Comparison of ENCODE assay signal across 1 cellular context in the genomic region with DNA sequence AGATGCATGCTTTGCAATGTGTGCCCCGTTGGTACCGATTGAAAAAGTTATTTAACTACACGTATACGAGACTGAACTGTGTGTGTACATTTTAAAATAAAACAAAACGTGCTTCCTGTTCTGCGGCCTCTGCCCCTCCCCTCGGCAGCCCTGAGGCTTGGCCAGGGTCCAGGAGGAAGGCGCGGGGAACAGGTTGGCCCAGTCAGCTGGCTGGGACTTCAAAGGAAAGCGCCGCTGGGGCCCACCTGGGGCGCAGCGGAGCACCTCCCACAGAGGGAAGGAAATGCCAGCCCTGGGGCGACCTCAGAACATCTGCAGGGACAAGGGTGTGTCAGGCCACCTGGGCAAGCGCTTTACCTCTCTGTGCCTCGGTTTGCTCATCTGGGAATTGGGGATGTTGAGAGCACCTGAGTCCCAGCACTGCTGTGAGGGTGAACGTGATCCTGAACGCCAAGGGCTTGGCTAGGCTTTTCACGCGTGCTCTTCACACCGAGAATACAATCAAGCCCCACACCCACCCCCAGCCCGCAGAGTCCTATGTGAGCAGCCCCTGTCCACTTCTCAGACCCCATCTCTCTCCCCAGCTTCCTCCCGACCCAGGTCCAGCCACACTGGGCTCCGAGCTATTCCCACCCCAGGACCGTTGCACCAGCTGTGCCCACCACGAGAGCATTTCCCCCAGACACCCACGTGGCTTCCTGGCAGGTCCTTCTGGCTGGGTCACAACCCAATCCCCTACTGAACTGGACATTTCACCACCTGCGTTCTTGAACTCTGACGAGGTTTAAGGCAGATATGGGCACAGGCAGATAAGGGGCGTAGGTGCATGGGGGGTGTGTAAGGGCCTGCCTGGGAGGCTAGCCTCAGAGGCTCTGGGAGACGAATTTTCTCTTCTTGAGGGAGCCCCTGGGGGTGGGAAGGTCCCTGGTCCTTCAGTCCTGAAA.
TF ChIP-seq lines count a peak whose summit lies in the region.

No MANE protein-coding gene starts in this region.

TF ChIP-seq in HepG2, 621 proteins besides CTCF, POLR2A, EP300 and RAD21 (continued from another document and continues in another):
- TF ChIP-seq, protein P1, sequence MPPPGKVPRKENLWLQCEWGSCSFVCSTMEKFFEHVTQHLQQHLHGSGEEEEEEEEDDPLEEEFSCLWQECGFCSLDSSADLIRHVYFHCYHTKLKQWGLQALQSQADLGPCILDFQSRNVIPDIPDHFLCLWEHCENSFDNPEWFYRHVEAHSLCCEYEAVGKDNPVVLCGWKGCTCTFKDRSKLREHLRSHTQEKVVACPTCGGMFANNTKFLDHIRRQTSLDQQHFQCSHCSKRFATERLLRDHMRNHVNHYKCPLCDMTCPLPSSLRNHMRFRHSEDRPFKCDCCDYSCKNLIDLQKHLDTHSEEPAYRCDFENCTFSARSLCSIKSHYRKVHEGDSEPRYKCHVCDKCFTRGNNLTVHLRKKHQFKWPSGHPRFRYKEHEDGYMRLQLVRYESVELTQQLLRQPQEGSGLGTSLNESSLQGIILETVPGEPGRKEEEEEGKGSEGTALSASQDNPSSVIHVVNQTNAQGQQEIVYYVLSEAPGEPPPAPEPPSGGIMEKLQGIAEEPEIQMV (CRISPR knock-in tag; IDR thresholded peaks at IDR 0.05; ENCODE audit: low read depth): no peak
- TF ChIP-seq SPEN (CRISPR knock-in tag; IDR thresholded peaks at IDR 0.05; ENCODE audit: low read depth) (0 out of 2 replicates have a peak, but pooled peaks have one; percentile 22), SAP130 (CRISPR knock-in tag; IDR thresholded peaks at IDR 0.05; ENCODE audit: low read depth) (peak; percentile 80), CENPX (CRISPR knock-in tag; IDR thresholded peaks at IDR 0.05) (no peak), ZNF768 (CRISPR knock-in tag; IDR thresholded peaks at IDR 0.05) (peak; percentile 66; the same call in 1 of the 2 replicates), RARA (CRISPR knock-in tag; IDR thresholded peaks at IDR 0.05) (peak; percentile 86), ZNF878 (CRISPR knock-in tag; IDR thresholded peaks at IDR 0.05) (peak; percentile 52; the same call in 1 of the 2 replicates), ZNF83 (CRISPR knock-in tag; IDR thresholded peaks at IDR 0.05; ENCODE audit: borderline replicate concordance) (no peak), ELF3 (CRISPR knock-in tag; IDR thresholded peaks at IDR 0.05) (peak; percentile 89), HIVEP1 (CRISPR knock-in tag; IDR thresholded peaks at IDR 0.05) (peak; percentile 73; the same call in 1 of the 2 replicates), ZBTB38 (CRISPR knock-in tag; IDR thresholded peaks at IDR 0.05) (no peak), KDM1A (CRISPR knock-in tag; IDR thresholded peaks at IDR 0.05) (peak; percentile 97), MTA1 (CRISPR knock-in tag; IDR thresholded peaks at IDR 0.05; ENCODE audit: borderline replicate concordance) (peak; percentile 38; the same call in 1 of the 2 replicates), SP5 (CRISPR knock-in tag; IDR thresholded peaks at IDR 0.05; ENCODE audit: borderline replicate concordance, low read depth) (peak; percentile 97), YEATS4 (CRISPR knock-in tag; IDR thresholded peaks at IDR 0.05; ENCODE audit: borderline replicate concordance) (peak; percentile 41; the same call in 1 of the 2 replicates), ZNF674 (CRISPR knock-in tag; IDR thresholded peaks at IDR 0.05; ENCODE audit: low read depth) (no peak), ZNF7 (CRISPR knock-in tag; IDR thresholded peaks at IDR 0.05) (no peak), CREM (IDR thresholded peaks at IDR 0.05) (peak; percentile 54; the same call in 1 of the 2 replicates), CREM (CRISPR knock-in tag; IDR thresholded peaks at IDR 0.05) (no peak), HNF4A (CRISPR knock-in tag; IDR thresholded peaks at IDR 0.05) (peak; percentile 51), ASH2L (IDR thresholded peaks at IDR 0.05; ENCODE audit: insufficient read length, low read depth, low read length) (peak; percentile 18), PHF21A (CRISPR knock-in tag; IDR thresholded peaks at IDR 0.05) (peak; percentile 91), MED1 (CRISPR knock-in tag; IDR thresholded peaks at IDR 0.05) (peak; percentile 62), ZNF746 (CRISPR knock-in tag; IDR thresholded peaks at IDR 0.05) (peak; percentile 37; the same call in 1 of the 2 replicates), ZNF10 (CRISPR knock-in tag; IDR thresholded peaks at IDR 0.05; ENCODE audit: borderline replicate concordance, low read depth) (no peak), GABPA (IDR thresholded peaks at IDR 0.05; ENCODE audit: low read depth, low read length) (no peak), GABPA (CRISPR knock-in tag; IDR thresholded peaks at IDR 0.05; ENCODE audit: low read depth) (peak; percentile 55; the same call in 1 of the 2 replicates), ZNF772 (CRISPR knock-in tag; IDR thresholded peaks at IDR 0.05) (peak; percentile 62; the same call in 1 of the 2 replicates), NFIB (CRISPR knock-in tag; IDR thresholded peaks at IDR 0.05; ENCODE audit: borderline replicate concordance) (0 out of 2 replicates have a peak, but pooled peaks have one; percentile 71), TRIM24 (CRISPR knock-in tag; IDR thresholded peaks at IDR 0.05) (0 out of 2 replicates have a peak, but pooled peaks have one; percentile 55), SOX6 (IDR thresholded peaks at IDR 0.05) (no peak), SOX6 (CRISPR knock-in tag; IDR thresholded peaks at IDR 0.05) (peak; percentile 90)
- TF ChIP-seq, protein P2, sequence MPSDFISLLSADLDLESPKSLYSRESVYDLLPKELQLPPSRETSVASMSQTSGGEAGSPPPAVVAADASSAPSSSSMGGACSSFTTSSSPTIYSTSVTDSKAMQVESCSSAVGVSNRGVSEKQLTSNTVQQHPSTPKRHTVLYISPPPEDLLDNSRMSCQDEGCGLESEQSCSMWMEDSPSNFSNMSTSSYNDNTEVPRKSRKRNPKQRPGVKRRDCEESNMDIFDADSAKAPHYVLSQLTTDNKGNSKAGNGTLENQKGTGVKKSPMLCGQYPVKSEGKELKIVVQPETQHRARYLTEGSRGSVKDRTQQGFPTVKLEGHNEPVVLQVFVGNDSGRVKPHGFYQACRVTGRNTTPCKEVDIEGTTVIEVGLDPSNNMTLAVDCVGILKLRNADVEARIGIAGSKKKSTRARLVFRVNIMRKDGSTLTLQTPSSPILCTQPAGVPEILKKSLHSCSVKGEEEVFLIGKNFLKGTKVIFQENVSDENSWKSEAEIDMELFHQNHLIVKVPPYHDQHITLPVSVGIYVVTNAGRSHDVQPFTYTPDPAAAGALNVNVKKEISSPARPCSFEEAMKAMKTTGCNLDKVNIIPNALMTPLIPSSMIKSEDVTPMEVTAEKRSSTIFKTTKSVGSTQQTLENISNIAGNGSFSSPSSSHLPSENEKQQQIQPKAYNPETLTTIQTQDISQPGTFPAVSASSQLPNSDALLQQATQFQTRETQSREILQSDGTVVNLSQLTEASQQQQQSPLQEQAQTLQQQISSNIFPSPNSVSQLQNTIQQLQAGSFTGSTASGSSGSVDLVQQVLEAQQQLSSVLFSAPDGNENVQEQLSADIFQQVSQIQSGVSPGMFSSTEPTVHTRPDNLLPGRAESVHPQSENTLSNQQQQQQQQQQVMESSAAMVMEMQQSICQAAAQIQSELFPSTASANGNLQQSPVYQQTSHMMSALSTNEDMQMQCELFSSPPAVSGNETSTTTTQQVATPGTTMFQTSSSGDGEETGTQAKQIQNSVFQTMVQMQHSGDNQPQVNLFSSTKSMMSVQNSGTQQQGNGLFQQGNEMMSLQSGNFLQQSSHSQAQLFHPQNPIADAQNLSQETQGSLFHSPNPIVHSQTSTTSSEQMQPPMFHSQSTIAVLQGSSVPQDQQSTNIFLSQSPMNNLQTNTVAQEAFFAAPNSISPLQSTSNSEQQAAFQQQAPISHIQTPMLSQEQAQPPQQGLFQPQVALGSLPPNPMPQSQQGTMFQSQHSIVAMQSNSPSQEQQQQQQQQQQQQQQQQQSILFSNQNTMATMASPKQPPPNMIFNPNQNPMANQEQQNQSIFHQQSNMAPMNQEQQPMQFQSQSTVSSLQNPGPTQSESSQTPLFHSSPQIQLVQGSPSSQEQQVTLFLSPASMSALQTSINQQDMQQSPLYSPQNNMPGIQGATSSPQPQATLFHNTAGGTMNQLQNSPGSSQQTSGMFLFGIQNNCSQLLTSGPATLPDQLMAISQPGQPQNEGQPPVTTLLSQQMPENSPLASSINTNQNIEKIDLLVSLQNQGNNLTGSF (CRISPR knock-in tag; IDR thresholded peaks at IDR 0.05): no peak
- TF ChIP-seq, protein P3, sequence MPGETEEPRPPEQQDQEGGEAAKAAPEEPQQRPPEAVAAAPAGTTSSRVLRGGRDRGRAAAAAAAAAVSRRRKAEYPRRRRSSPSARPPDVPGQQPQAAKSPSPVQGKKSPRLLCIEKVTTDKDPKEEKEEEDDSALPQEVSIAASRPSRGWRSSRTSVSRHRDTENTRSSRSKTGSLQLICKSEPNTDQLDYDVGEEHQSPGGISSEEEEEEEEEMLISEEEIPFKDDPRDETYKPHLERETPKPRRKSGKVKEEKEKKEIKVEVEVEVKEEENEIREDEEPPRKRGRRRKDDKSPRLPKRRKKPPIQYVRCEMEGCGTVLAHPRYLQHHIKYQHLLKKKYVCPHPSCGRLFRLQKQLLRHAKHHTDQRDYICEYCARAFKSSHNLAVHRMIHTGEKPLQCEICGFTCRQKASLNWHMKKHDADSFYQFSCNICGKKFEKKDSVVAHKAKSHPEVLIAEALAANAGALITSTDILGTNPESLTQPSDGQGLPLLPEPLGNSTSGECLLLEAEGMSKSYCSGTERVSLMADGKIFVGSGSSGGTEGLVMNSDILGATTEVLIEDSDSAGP (CRISPR knock-in tag; IDR thresholded peaks at IDR 0.05; ENCODE audit: borderline replicate concordance): peak; percentile 70; the same call in 1 of the 2 replicates
- TF ChIP-seq, protein P4, sequence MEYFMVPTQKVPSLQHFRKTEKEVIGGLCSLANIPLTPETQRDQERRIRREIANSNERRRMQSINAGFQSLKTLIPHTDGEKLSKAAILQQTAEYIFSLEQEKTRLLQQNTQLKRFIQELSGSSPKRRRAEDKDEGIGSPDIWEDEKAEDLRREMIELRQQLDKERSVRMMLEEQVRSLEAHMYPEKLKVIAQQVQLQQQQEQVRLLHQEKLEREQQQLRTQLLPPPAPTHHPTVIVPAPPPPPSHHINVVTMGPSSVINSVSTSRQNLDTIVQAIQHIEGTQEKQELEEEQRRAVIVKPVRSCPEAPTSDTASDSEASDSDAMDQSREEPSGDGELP (IDR thresholded peaks at IDR 0.05; ENCODE audit: borderline replicate concordance, low read depth): peak; percentile 99
- TF ChIP-seq, protein P5, sequence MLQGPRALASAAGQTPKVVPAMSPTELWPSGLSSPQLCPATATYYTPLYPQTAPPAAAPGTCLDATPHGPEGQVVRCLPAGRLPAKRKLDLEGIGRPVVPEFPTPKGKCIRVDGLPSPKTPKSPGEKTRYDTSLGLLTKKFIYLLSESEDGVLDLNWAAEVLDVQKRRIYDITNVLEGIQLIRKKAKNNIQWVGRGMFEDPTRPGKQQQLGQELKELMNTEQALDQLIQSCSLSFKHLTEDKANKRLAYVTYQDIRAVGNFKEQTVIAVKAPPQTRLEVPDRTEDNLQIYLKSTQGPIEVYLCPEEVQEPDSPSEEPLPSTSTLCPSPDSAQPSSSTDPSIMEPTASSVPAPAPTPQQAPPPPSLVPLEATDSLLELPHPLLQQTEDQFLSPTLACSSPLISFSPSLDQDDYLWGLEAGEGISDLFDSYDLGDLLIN (CRISPR knock-in tag; IDR thresholded peaks at IDR 0.05; ENCODE audit: borderline replicate concordance): no peak; the same call in 1 of the 2 replicates
- TF ChIP-seq, protein P6, sequence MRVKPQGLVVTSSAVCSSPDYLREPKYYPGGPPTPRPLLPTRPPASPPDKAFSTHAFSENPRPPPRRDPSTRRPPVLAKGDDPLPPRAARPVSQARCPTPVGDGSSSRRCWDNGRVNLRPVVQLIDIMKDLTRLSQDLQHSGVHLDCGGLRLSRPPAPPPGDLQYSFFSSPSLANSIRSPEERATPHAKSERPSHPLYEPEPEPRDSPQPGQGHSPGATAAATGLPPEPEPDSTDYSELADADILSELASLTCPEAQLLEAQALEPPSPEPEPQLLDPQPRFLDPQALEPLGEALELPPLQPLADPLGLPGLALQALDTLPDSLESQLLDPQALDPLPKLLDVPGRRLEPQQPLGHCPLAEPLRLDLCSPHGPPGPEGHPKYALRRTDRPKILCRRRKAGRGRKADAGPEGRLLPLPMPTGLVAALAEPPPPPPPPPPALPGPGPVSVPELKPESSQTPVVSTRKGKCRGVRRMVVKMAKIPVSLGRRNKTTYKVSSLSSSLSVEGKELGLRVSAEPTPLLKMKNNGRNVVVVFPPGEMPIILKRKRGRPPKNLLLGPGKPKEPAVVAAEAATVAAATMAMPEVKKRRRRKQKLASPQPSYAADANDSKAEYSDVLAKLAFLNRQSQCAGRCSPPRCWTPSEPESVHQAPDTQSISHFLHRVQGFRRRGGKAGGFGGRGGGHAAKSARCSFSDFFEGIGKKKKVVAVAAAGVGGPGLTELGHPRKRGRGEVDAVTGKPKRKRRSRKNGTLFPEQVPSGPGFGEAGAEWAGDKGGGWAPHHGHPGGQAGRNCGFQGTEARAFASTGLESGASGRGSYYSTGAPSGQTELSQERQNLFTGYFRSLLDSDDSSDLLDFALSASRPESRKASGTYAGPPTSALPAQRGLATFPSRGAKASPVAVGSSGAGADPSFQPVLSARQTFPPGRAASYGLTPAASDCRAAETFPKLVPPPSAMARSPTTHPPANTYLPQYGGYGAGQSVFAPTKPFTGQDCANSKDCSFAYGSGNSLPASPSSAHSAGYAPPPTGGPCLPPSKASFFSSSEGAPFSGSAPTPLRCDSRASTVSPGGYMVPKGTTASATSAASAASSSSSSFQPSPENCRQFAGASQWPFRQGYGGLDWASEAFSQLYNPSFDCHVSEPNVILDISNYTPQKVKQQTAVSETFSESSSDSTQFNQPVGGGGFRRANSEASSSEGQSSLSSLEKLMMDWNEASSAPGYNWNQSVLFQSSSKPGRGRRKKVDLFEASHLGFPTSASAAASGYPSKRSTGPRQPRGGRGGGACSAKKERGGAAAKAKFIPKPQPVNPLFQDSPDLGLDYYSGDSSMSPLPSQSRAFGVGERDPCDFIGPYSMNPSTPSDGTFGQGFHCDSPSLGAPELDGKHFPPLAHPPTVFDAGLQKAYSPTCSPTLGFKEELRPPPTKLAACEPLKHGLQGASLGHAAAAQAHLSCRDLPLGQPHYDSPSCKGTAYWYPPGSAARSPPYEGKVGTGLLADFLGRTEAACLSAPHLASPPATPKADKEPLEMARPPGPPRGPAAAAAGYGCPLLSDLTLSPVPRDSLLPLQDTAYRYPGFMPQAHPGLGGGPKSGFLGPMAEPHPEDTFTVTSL (CRISPR knock-in tag; IDR thresholded peaks at IDR 0.05; ENCODE audit: borderline replicate concordance): peak; percentile 79; the same call in 1 of the 2 replicates
- TF ChIP-seq, protein P7, sequence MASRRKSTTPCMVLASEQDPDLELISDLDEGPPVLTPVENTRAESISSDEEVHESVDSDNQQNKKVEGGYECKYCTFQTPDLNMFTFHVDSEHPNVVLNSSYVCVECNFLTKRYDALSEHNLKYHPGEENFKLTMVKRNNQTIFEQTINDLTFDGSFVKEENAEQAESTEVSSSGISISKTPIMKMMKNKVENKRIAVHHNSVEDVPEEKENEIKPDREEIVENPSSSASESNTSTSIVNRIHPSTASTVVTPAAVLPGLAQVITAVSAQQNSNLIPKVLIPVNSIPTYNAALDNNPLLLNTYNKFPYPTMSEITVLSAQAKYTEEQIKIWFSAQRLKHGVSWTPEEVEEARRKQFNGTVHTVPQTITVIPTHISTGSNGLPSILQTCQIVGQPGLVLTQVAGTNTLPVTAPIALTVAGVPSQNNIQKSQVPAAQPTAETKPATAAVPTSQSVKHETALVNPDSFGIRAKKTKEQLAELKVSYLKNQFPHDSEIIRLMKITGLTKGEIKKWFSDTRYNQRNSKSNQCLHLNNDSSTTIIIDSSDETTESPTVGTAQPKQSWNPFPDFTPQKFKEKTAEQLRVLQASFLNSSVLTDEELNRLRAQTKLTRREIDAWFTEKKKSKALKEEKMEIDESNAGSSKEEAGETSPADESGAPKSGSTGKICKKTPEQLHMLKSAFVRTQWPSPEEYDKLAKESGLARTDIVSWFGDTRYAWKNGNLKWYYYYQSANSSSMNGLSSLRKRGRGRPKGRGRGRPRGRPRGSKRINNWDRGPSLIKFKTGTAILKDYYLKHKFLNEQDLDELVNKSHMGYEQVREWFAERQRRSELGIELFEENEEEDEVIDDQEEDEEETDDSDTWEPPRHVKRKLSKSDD (CRISPR knock-in tag; IDR thresholded peaks at IDR 0.05; ENCODE audit: low read depth): no peak
